In the genomic region with DNA sequence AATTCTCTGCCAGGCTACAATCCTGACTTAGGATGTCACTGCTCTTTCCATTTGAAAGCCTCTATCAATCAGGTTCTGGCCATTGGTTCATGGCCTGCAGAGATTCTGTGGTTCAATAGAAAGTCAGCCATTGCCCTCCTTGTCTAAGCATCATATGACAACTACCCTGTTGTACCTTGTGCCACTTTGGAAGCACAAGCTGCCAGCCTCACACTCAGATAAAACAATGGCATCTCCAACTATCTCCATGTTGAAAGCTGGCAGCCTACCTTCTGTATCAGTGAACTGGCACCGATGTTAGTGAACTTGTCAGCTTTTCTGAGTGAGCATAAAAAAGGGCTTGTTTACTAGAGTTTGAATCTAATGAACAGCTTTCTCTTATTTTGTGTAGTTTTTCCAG, we compare ENCODE assay signal across 23 cellular contexts.
"Had no signal": no experiment of that assay in that cellular context is flagged by ENCODE, and none has a peak within 500 bp of the region (broad histone marks: within the 10 kb centered on the region; RNA-seq: fewer than 3 reads in every experiment).

No MANE protein-coding gene starts in this region.

- H3K36me3 ChIP-seq: left lung, lower lobe of right lung, ovary, right lobe of liver, stomach, tibial artery had no signal

- H3K4me3 ChIP-seq: left lung, lower lobe of right lung, ovary, psoas muscle, right lobe of liver, stomach, testis, tibial artery had no signal

- H3K27me3 Mint-ChIP-seq: effector memory CD8-positive, alpha-beta T cell; type B pancreatic cell had no signal

- H3K9me3 ChIP-seq: lower lobe of right lung, ovary, psoas muscle, right lobe of liver, stomach, testis, tibial artery had no signal

- H3K36me3 Mint-ChIP-seq: stimulated activated effector memory CD8-positive, alpha-beta T cell treated with anti-CD3 and anti-CD28 coated beads, Interleukin-12 subunit alpha, Interleukin-12 subunit beta, amount 100 ng/mL, for 72 hours; type B pancreatic cell had no signal

- H3K4me1 Mint-ChIP-seq: naive thymus-derived CD8-positive, alpha-beta T cell; nephron progenitor cell; stimulated activated effector memory CD8-positive, alpha-beta T cell treated with anti-CD3 and anti-CD28 coated beads, Interleukin-12 subunit alpha, Interleukin-12 subunit beta, amount 100 ng/mL, for 72 hours had no signal

- H3K4me3 Mint-ChIP-seq: effector memory CD8-positive, alpha-beta T cell; naive thymus-derived CD8-positive, alpha-beta T cell; nephron progenitor cell; stimulated activated effector memory CD8-positive, alpha-beta T cell treated with anti-CD3 and anti-CD28 coated beads, Interleukin-12 subunit alpha, Interleukin-12 subunit beta, amount 100 ng/mL, for 72 hours; type B pancreatic cell had no signal

- H3K27ac Mint-ChIP-seq: effector memory CD8-positive, alpha-beta T cell; nephron progenitor cell; stimulated activated effector memory CD8-positive, alpha-beta T cell treated with anti-CD3 and anti-CD28 coated beads, Interleukin-12 subunit alpha, Interleukin-12 subunit beta, amount 100 ng/mL, for 72 hours; type B pancreatic cell had no signal

- H3K4me1 ChIP-seq: left lung, lower lobe of right lung, psoas muscle, right lobe of liver, stomach, testis, tibial artery had no signal

- H3K27ac ChIP-seq: left lung, lower lobe of right lung, ovary, psoas muscle, right lobe of liver, stomach, testis, tibial artery had no signal

- H3K27me3 ChIP-seq: left lung, ovary, right lobe of liver, stomach, testis, tibial artery had no signal

- ATAC-seq: effector memory CD8-positive, alpha-beta T cell; left lung; lower lobe of right lung; naive thymus-derived CD8-positive, alpha-beta T cell; psoas muscle; right lobe of liver; stimulated activated effector memory CD8-positive, alpha-beta T cell treated with anti-CD3 and anti-CD28 coated beads, Interleukin-12 subunit alpha, Interleukin-12 subunit beta, amount 100 ng/mL, for 72 hours had no signal

- DNase-seq: cerebellar nuclear complex; cortex of kidney; effector memory CD8-positive, alpha-beta T cell; kidney; left lung; lower lobe of right lung; naive thymus-derived CD8-positive, alpha-beta T cell; nephron progenitor cell; nucleus accumbens; ovary; posterior cingulate gyrus; psoas muscle; right lobe of liver; small intestine; stimulated activated CD4-positive, alpha-beta T cell treated with anti-CD3 and anti-CD28 coated beads, Interleukin-12 subunit alpha, Interleukin-12 subunit beta, amount 100 ng/mL, for 4 hours; stimulated activated CD4-positive, alpha-beta T cell treated with anti-CD3 and anti-CD28 coated beads, Interleukin-1b, Interleukin-23, amount 100 ng/mL, for 48 hours; stimulated activated CD4-positive, alpha-beta T cell treated with anti-CD3 and anti-CD28 coated beads, Interleukin-4, amount 100 ng/mL, for 1 hour; stimulated activated naive CD4-positive, alpha-beta T cell treated with Interleukin-2 at 50 U/mL for 16 hours; stomach; testis; tibial artery had no signal
